ENCODE assay signal across 28 cellular contexts in the genomic region with DNA sequence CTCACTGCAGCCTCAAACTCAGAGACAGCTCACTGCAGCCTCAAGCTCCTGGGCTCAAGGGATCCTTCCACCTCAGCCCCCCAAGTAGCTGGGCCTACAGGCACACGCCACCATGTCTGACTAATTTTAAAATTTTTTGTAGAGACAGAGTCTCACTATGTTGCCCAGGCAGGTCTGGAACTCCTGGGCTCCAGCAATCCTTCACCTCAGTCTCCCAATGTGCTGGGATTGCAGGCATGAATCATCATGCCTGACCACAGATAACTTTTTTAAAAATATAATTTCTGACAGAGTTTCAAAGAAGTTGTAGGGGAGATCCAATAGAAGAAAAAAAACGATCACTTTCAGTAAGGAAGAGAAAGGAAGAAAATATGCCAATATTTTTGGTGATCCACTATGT.
DNase-seq lines count a peak whose midpoint lies in the region; ATAC-seq and TF ChIP-seq lines count a peak whose summit lies in the region.
"Had no signal": no experiment of that assay in that cellular context is flagged by ENCODE, and none has a peak within 500 bp of the region (broad histone marks: within the 10 kb centered on the region; RNA-seq: fewer than 3 reads in every experiment).

No MANE protein-coding gene starts in this region.

- H3K4me2 ChIP-seq in GM23248 (ENCODE audit: unreplicated experiment), result peak overlapping the region; percentile 19
- H3K4me2 ChIP-seq: BLaER1, PC-9 had no signal

- H3K27me3 ChIP-seq in GM23248 (replicated peaks; ENCODE audit: insufficient read depth) (no peaks in the 10 kb centered on the region), RWPE2 (ENCODE audit: insufficient read depth, poor library complexity, severe bottlenecking) (no peaks in the 10 kb centered on the region)
- H3K27me3 ChIP-seq: adrenal gland, BLaER1 had no signal

- in situ Hi-C loops in GM23248 (cut with MboI), result no loop called here

- H3K4me1 Mint-ChIP-seq in activated CD4-positive, alpha-beta T cell treated with anti-CD3 and anti-CD28 coated beads for 36 hours, result no peaks in the 10 kb centered on the region
- H3K4me1 Mint-ChIP-seq in activated naive CD4-positive, alpha-beta T cell treated with anti-CD3 and anti-CD28 coated beads, Interleukin-2, amount 10 ng/mL, durations not matched to agents 7 days and 5 days, result no peaks in the 10 kb centered on the region
- H3K4me1 Mint-ChIP-seq: activated CD4-positive, alpha-beta T cell treated with anti-CD3 and anti-CD28 coated beads, Interleukin-2, amount 10 ng/mL, durations not matched to agents 7 days and 5 days; stimulated activated effector memory CD8-positive, alpha-beta T cell treated with anti-CD3 and anti-CD28 coated beads, Interleukin-12 subunit alpha, Interleukin-12 subunit beta, amount 100 ng/mL, for 72 hours had no signal

- intact Hi-C loops in activated CD4-positive, alpha-beta T cell treated with anti-CD3 and anti-CD28 coated beads for 36 hours (cut with DNase I, micrococcal nuclease), result no loop called here

- TF ChIP-seq CTCF in RWPE2 (IDR thresholded peaks at IDR 0.05; ENCODE audit: poor library complexity, severe bottlenecking) (no peak), epithelial cell of esophagus (IDR thresholded peaks at IDR 0.05; ENCODE audit: insufficient read depth, low read depth, low read length, missing control alignments) (no peak), omental fat pad (IDR thresholded peaks at IDR 0.05) (no peak)

- no peaks in the 10 kb centered on the region for H3K9me3 Mint-ChIP-seq in activated CD4-positive, alpha-beta T cell treated with anti-CD3 and anti-CD28 coated beads for 36 hours (ENCODE audit: low read depth)
- H3K9me3 Mint-ChIP-seq in activated naive CD4-positive, alpha-beta T cell treated with anti-CD3 and anti-CD28 coated beads, Interleukin-2, amount 10 ng/mL, durations not matched to agents 7 days and 5 days, result no peaks in the 10 kb centered on the region
- H3K9me3 Mint-ChIP-seq: activated CD4-positive, alpha-beta T cell treated with anti-CD3 and anti-CD28 coated beads, Interleukin-2, amount 10 ng/mL, durations not matched to agents 7 days and 5 days; activated T-cell treated with anti-CD3 and anti-CD28 coated beads, Interleukin-2, amount 50 U/mL, for 24 hours; neural crest cell; stimulated activated effector memory CD8-positive, alpha-beta T cell treated with anti-CD3 and anti-CD28 coated beads, Interleukin-12 subunit alpha, Interleukin-12 subunit beta, amount 100 ng/mL, for 72 hours had no signal

- H3K36me3 ChIP-seq in GM23248 (ENCODE audit: low read depth), result no peaks in the 10 kb centered on the region
- H3K36me3 ChIP-seq in RWPE2 (ENCODE audit: low read depth), result no peaks in the 10 kb centered on the region
- H3K36me3 ChIP-seq: adrenal gland, BLaER1, spleen had no signal

- peaks cover 57% of the 10 kb centered on the region for H3F3A ChIP-seq in GM23248 (ENCODE audit: insufficient read depth)

- no peaks in the 10 kb centered on the region for H3K79me2 ChIP-seq in GM23248 (ENCODE audit: insufficient read depth)

- no peaks in the 10 kb centered on the region for H3K9me2 ChIP-seq in GM23248 (ENCODE audit: insufficient read depth)

- peaks cover 24% of the 10 kb centered on the region for H3K27me3 Mint-ChIP-seq in activated CD4-positive, alpha-beta T cell treated with anti-CD3 and anti-CD28 coated beads for 36 hours
- peaks cover 8% of the 10 kb centered on the region for H3K27me3 Mint-ChIP-seq in activated naive CD4-positive, alpha-beta T cell treated with anti-CD3 and anti-CD28 coated beads, Interleukin-2, amount 10 ng/mL, durations not matched to agents 7 days and 5 days
- H3K27me3 Mint-ChIP-seq: type B pancreatic cell had no signal

- H3K4me1 ChIP-seq in GM23248 (ENCODE audit: insufficient read depth) (peaks cover 57% of the 10 kb centered on the region), RWPE2 (ENCODE audit: insufficient read depth, poor library complexity, severe bottlenecking) (peaks cover 46% of the 10 kb centered on the region)
- H3K4me1 ChIP-seq: adrenal gland, BLaER1, spleen had no signal

- H3K9me3 ChIP-seq in GM23248 (ENCODE audit: low read depth) (no peaks in the 10 kb centered on the region), RWPE2 (ENCODE audit: severe bottlenecking) (no peaks in the 10 kb centered on the region)
- H3K9me3 ChIP-seq: adrenal gland had no signal

- H3K36me3 Mint-ChIP-seq in activated CD4-positive, alpha-beta T cell treated with anti-CD3 and anti-CD28 coated beads for 36 hours (ENCODE audit: low read depth), result no peaks in the 10 kb centered on the region
- no peaks in the 10 kb centered on the region for H3K36me3 Mint-ChIP-seq in activated naive CD4-positive, alpha-beta T cell treated with anti-CD3 and anti-CD28 coated beads, Interleukin-2, amount 10 ng/mL, durations not matched to agents 7 days and 5 days
- H3K36me3 Mint-ChIP-seq: stimulated activated effector memory CD8-positive, alpha-beta T cell treated with anti-CD3 and anti-CD28 coated beads, Interleukin-12 subunit alpha, Interleukin-12 subunit beta, amount 100 ng/mL, for 72 hours; type B pancreatic cell had no signal

- POLR2A ChIA-PET in activated CD4-positive, alpha-beta T cell treated with anti-CD3 and anti-CD28 coated beads for 36 hours (lab: Charles Lee), result no interaction called here

- no peak overlapping the region for H3K4me3 Mint-ChIP-seq in activated CD4-positive, alpha-beta T cell treated with anti-CD3 and anti-CD28 coated beads for 36 hours
- no peak overlapping the region for H3K4me3 Mint-ChIP-seq in activated naive CD4-positive, alpha-beta T cell treated with anti-CD3 and anti-CD28 coated beads, Interleukin-2, amount 10 ng/mL, durations not matched to agents 7 days and 5 days
- H3K4me3 Mint-ChIP-seq: activated CD4-positive, alpha-beta T cell treated with anti-CD3 and anti-CD28 coated beads, Interleukin-2, amount 10 ng/mL, durations not matched to agents 7 days and 5 days; activated T-cell treated with anti-CD3 and anti-CD28 coated beads, Interleukin-2, amount 50 U/mL, for 24 hours; neural crest cell; stimulated activated effector memory CD8-positive, alpha-beta T cell treated with anti-CD3 and anti-CD28 coated beads, Interleukin-12 subunit alpha, Interleukin-12 subunit beta, amount 100 ng/mL, for 72 hours; type B pancreatic cell had no signal

- ATAC-seq in RWPE2 (ENCODE audit: low read depth), result no peak
- ATAC-seq in omental fat pad (ENCODE audit: low FRiP score), result peak; percentile 40
- ATAC-seq in activated CD4-positive, alpha-beta T cell treated with anti-CD3 and anti-CD28 coated beads for 36 hours, result no peak
- ATAC-seq: right cardiac atrium; stimulated activated effector memory CD8-positive, alpha-beta T cell treated with anti-CD3 and anti-CD28 coated beads, Interleukin-12 subunit alpha, Interleukin-12 subunit beta, amount 100 ng/mL, for 72 hours had no signal

- H3K27ac Mint-ChIP-seq in activated CD4-positive, alpha-beta T cell treated with anti-CD3 and anti-CD28 coated beads for 36 hours, result no peak overlapping the region
- no peak overlapping the region for H3K27ac Mint-ChIP-seq in activated naive CD4-positive, alpha-beta T cell treated with anti-CD3 and anti-CD28 coated beads, Interleukin-2, amount 10 ng/mL, durations not matched to agents 7 days and 5 days
- H3K27ac Mint-ChIP-seq: activated CD4-positive, alpha-beta T cell treated with anti-CD3 and anti-CD28 coated beads, Interleukin-2, amount 10 ng/mL, durations not matched to agents 7 days and 5 days; activated T-cell treated with anti-CD3 and anti-CD28 coated beads, Interleukin-2, amount 50 U/mL, for 24 hours; stimulated activated effector memory CD8-positive, alpha-beta T cell treated with anti-CD3 and anti-CD28 coated beads, Interleukin-12 subunit alpha, Interleukin-12 subunit beta, amount 100 ng/mL, for 72 hours; type B pancreatic cell had no signal

- CTCF ChIA-PET in activated CD4-positive, alpha-beta T cell treated with anti-CD3 and anti-CD28 coated beads for 36 hours (lab: Charles Lee), result no interaction called here
- CTCF ChIA-PET in activated naive CD4-positive, alpha-beta T cell treated with anti-CD3 and anti-CD28 coated beads, Interleukin-2, amount 10 ng/mL, durations not matched to agents 7 days and 5 days (lab: Charles Lee), result interaction anchor here (0.7 kb wide), 1 partner anchor 141 kb away, joined by 3 read pairs; no protein-coding TSS in a partner anchor

- WGBS in GM23248 (ENCODE audit: low coverage in 1 of 2, low lambda C conversion rate in 2 of 2, missing lambda C conversion rate in 2 of 2), 2 experiments, result 35 to 49% methylated on average over 2 of the region's 2 CpGs

- no peak overlapping the region for H2AFZ ChIP-seq in GM23248
- H2AFZ ChIP-seq: PC-9 had no signal

- no peak overlapping the region for H3K9ac ChIP-seq in GM23248
- H3K9ac ChIP-seq: BLaER1 had no signal

- DNase-seq in GM23248, result peak; percentile 59
- DNase-seq in RWPE2 (ENCODE audit: low spot score), result no peak
- DNase-seq in epithelial cell of esophagus (ENCODE audit: low read depth), result peak; percentile 41
- DNase-seq in omental fat pad (ENCODE audit: low spot score), result no peak
- DNase-seq in activated CD4-positive, alpha-beta T cell treated with anti-CD3 and anti-CD28 coated beads for 36 hours, result no peak
- no peak for DNase-seq in DMS53 treated with DMSO at 0.1 percent for 48 hours (lab: John Stamatoyannopoulos, UW; ENCODE audit: unreplicated experiment)
- no peak for DNase-seq in activated naive CD4-positive, alpha-beta T cell treated with anti-CD3 and anti-CD28 coated beads, Interleukin-2, amount 10 ng/mL, durations not matched to agents 7 days and 5 days
- no peak for DNase-seq in NCI-H2196 (lab: John Stamatoyannopoulos, UW; ENCODE audit: unreplicated experiment)
- DNase-seq: activated CD4-positive, alpha-beta T cell treated with anti-CD3 and anti-CD28 coated beads, Interleukin-2, amount 10 ng/mL, durations not matched to agents 7 days and 5 days; activated naive CD4-positive, alpha-beta T cell; activated T-cell treated with anti-CD3 and anti-CD28 coated beads, Interleukin-2, amount 50 U/mL, for 24 hours; glutamatergic neuron; NCI-H1092; NCI-H187; NCI-H2171 treated with DMSO at 0.1 percent for 48 hours; NCI-H526 treated with DMSO at 0.1 percent for 48 hours; posterior cingulate gyrus; right cardiac atrium; SIG-M5; spleen; stimulated activated CD4-positive, alpha-beta T cell treated with anti-CD3 and anti-CD28 coated beads, Interleukin-4, amount 100 ng/mL, for 24 hours had no signal

- no peaks in the 10 kb centered on the region for H4K20me1 ChIP-seq in GM23248 (ENCODE audit: insufficient read depth)
- H4K20me1 ChIP-seq: BLaER1 had no signal

- H3K27ac ChIP-seq in GM23248 (peak overlapping the region; percentile 66), RWPE2 (ENCODE audit: poor library complexity, severe bottlenecking) (peak overlapping the region; percentile 17)
- H3K27ac ChIP-seq: adrenal gland, BLaER1, PC-9, spleen, VCaP had no signal

- H3K4me3 ChIP-seq in GM23248, result no peak overlapping the region
- H3K4me3 ChIP-seq in RWPE2 (ENCODE audit: severe bottlenecking), result no peak overlapping the region
- H3K4me3 ChIP-seq in epithelial cell of esophagus (ENCODE audit: low read length), result no peak overlapping the region
- H3K4me3 ChIP-seq: adrenal gland, BLaER1, PC-9, spleen had no signal

Comparison
In these comparisons a context has a peak if more than half of its experiments do, and no peak if none do; other contexts are left out.
1. DNase-seq: peak in GM23248 (single experiment) and epithelial cell of esophagus (single experiment); none in RWPE2 (single experiment), omental fat pad (single experiment), activated CD4-positive, alpha-beta T cell treated with anti-CD3 and anti-CD28 coated beads for 36 hours (single experiment), DMS53 treated with DMSO at 0.1 percent for 48 hours (single experiment), activated naive CD4-positive, alpha-beta T cell treated with anti-CD3 and anti-CD28 coated beads, Interleukin-2, amount 10 ng/mL, durations not matched to agents 7 days and 5 days (single experiment) and NCI-H2196 (single experiment).